Comparison of ENCODE assay signal across 1 cellular context in the genomic region with DNA sequence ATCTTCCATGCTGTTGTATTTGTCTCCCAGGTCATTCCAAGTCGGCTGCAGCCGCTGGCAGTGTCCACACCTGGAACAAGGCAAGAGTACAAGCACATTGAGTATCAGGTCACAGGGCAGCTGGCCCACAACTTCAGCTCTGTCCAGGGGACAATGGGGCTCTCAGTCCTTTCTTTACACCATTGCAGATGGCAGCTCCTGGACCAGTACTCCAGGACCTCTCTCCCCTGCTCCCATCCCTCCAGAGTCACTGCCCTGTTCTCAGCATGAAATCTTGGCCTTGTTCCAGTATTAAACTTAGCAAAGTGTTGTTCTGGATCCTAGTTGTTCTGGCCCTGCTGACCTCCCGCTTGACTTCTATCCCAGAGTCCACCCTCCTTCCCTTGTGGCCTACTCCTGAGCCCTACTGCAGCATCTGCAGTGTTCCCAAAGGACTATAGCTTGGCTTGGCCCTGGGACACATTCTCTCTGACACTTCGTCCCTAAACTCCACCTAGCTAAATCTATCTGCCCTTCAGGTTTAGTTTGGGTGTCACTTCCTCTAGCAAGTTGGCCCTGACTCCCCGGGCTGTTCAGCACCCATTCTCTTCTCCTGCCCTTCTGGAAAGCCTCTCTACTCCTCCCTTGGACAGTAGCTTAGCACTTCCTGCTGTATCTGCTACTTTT.
TF ChIP-seq lines count a peak whose summit lies in the region.

No MANE protein-coding gene starts in this region.

TF ChIP-seq in endothelial cell of umbilical vein, 7 proteins besides CTCF, POLR2A, EP300 and RAD21:
- no peak for TF ChIP-seq EZH2 (IDR thresholded peaks at IDR 0.05; ENCODE audit: borderline replicate concordance, low read depth, low read length, severe bottlenecking)
- TF ChIP-seq, protein P1, sequence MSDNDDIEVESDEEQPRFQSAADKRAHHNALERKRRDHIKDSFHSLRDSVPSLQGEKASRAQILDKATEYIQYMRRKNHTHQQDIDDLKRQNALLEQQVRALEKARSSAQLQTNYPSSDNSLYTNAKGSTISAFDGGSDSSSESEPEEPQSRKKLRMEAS (IDR thresholded peaks at IDR 0.05; ENCODE audit: insufficient read depth, insufficient read length): no peak
- no peak for TF ChIP-seq JUN (IDR thresholded peaks at IDR 0.05; ENCODE audit: borderline replicate concordance, insufficient read depth, insufficient read length, low read depth)
- TF ChIP-seq MYC (IDR thresholded peaks at IDR 0.05; ENCODE audit: low read depth, low read length): no peak
- no peak for TF ChIP-seq GATA2 (IDR thresholded peaks at IDR 0.05; ENCODE audit: insufficient read depth, insufficient read length, low read depth, low read length)
- no peak for TF ChIP-seq POLR2AphosphoS5 (IDR thresholded peaks at IDR 0.05; ENCODE audit: insufficient read depth, low read depth, low read length)
- no peak for TF ChIP-seq FOS (IDR thresholded peaks at IDR 0.05; ENCODE audit: borderline replicate concordance, insufficient read depth, low read length)
